22 cellular contexts compared by ENCODE assay signal in the genomic region with DNA sequence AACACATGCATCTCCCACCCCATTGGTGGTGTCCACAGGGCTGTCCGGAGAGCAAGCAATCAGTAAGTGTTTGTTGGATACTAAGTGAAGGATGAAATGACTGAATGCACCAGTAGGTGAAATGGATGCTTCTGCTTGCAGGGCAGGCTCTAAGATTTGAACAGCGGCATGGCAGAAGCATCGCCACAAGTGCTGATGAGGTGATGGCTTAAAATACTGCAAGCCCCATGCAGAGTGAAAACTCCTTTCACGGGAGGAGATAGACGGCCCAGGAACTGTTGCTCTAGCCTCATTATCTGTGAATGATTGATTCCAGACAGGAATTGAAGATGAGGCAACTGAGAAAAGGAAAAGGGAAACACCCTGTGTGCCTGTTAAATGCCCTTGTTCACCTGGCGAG.
A peak's percentile ranks its signal among the peaks of the same experiment; 100 is the strongest.
DNase-seq lines count a peak whose midpoint lies in the region; ATAC-seq and TF ChIP-seq lines count a peak whose summit lies in the region.
"Had no signal": no experiment of that assay in that cellular context is flagged by ENCODE, and none has a peak within 500 bp of the region (broad histone marks: within the 10 kb centered on the region; RNA-seq: fewer than 3 reads in every experiment).

No MANE protein-coding gene starts in this region.

- H3K4me1 ChIP-seq in right atrium auricular region (peaks cover 0 to 59% of the 10 kb centered on the region in 2 donors), psoas muscle (peaks cover 51% of the 10 kb centered on the region), upper lobe of right lung (peaks cover 37% of the 10 kb centered on the region)

- no peaks in the 10 kb centered on the region for H3K36me3 ChIP-seq in WERI-Rb-1
- no peaks in the 10 kb centered on the region for H3K36me3 ChIP-seq in right atrium auricular region
- no peaks in the 10 kb centered on the region for H3K36me3 ChIP-seq in psoas muscle (ENCODE audit: insufficient read depth in 1 of 2, low read depth in 1 of 2)
- no peaks in the 10 kb centered on the region for H3K36me3 ChIP-seq in upper lobe of right lung

- H3K4me3 ChIP-seq in WERI-Rb-1 (ENCODE audit: low read depth, low read length) (no peak overlapping the region), right atrium auricular region (no peak overlapping the region), psoas muscle (peak overlapping the region; percentile 56), upper lobe of right lung (no peak overlapping the region)
- H3K4me3 ChIP-seq: A549, PC-9 had no signal

- H3K27ac ChIP-seq in WERI-Rb-1 (peak overlapping the region; percentile 84; the same call in 1 of the 2 replicates), right atrium auricular region (peak overlapping the region; percentile 84 to 91), psoas muscle (peak overlapping the region; percentile 95), upper lobe of right lung (no peak overlapping the region)
- H3K27ac ChIP-seq: A549, HL-60, KMS-11, PC-9 had no signal

- TF ChIP-seq CTCF in WERI-Rb-1 (IDR thresholded peaks at IDR 0.05; ENCODE audit: low read depth, low read length) = no peak
- no peak for TF ChIP-seq CTCF in right atrium auricular region (IDR thresholded peaks at IDR 0.05)
- TF ChIP-seq CTCF in psoas muscle (IDR thresholded peaks at IDR 0.05) = no peak
- TF ChIP-seq CTCF in upper lobe of right lung (IDR thresholded peaks at IDR 0.05) = no peak

- intact Hi-C loops in Right ventricle myocardium superior (cut with DNase I) (no loop called here), psoas muscle (cut with DNase I) (loop anchor here (5.0 kb wide), 2 partner anchors 80 to 295 kb away; no protein-coding TSS in a partner anchor), upper lobe of right lung (cut with DNase I) (no loop called here)

- WGBS in psoas muscle, 3 donors = 28 to 49% (median 32%) methylated on average over 6 of the region's 6 CpGs

- ATAC-seq in Right ventricle myocardium superior (ENCODE audit: poor library complexity) = peak; percentile 36
- peak in 1 of 4 donors; percentile 3 for ATAC-seq in psoas muscle
- ATAC-seq in upper lobe of right lung = no peak
- ATAC-seq: A549 had no signal

- peaks cover 3% of the 10 kb centered on the region for H3K9me3 ChIP-seq in WERI-Rb-1 (ENCODE audit: severe bottlenecking)
- no peaks in the 10 kb centered on the region for H3K9me3 ChIP-seq in right atrium auricular region
- no peaks in the 10 kb centered on the region for H3K9me3 ChIP-seq in psoas muscle
- H3K9me3 ChIP-seq in upper lobe of right lung = no peaks in the 10 kb centered on the region
- H3K9me3 ChIP-seq: A549, SK-N-SH had no signal

- no peak for DNase-seq in WERI-Rb-1
- DNase-seq in Right ventricle myocardium superior = no peak
- DNase-seq in right atrium auricular region (ENCODE audit: low spot score) = no peak
- no peak for DNase-seq in psoas muscle
- no peak for DNase-seq in upper lobe of right lung
- DNase-seq in activated CD4-positive, alpha-beta T cell treated with anti-CD3 and anti-CD28 coated beads, Interleukin-2, amount 50 U/mL, for 4 hours = no peak
- no peak for DNase-seq in NCI-H146 (lab: John Stamatoyannopoulos, UW)
- DNase-seq in glomerular visceral epithelial cell (ENCODE audit: extremely low spot score) = no peak
- DNase-seq: DMS53, GDM1, H9, HFFc6, NCI-H1092 treated with DMSO at 0.1 percent for 48 hours, NCI-H1436 treated with DMSO at 0.1 percent for 48 hours, NCI-H2029 treated with DMSO at 0.1 percent for 48 hours, NCI-H524 treated with DMSO at 0.1 percent for 48 hours, PC-9, SIG-M5, SK-N-SH had no signal

- H3K27me3 ChIP-seq in WERI-Rb-1 (ENCODE audit: insufficient read depth, low read depth, severe bottlenecking) (no peaks in the 10 kb centered on the region), right atrium auricular region (no peaks in the 10 kb centered on the region), psoas muscle (ENCODE audit: insufficient read depth in 3 of 3, low read length in 2 of 3) (no peaks in the 10 kb centered on the region), upper lobe of right lung (no peaks in the 10 kb centered on the region)

Comparison
In these comparisons a context has a peak if more than half of its experiments do, and no peak if none do; other contexts are left out.
1. intact Hi-C loops: an anchor here in psoas muscle (5.0 kb wide); none called in Right ventricle myocardium superior and upper lobe of right lung.